ENCODE assay signal across 1 cellular context in the genomic region with DNA sequence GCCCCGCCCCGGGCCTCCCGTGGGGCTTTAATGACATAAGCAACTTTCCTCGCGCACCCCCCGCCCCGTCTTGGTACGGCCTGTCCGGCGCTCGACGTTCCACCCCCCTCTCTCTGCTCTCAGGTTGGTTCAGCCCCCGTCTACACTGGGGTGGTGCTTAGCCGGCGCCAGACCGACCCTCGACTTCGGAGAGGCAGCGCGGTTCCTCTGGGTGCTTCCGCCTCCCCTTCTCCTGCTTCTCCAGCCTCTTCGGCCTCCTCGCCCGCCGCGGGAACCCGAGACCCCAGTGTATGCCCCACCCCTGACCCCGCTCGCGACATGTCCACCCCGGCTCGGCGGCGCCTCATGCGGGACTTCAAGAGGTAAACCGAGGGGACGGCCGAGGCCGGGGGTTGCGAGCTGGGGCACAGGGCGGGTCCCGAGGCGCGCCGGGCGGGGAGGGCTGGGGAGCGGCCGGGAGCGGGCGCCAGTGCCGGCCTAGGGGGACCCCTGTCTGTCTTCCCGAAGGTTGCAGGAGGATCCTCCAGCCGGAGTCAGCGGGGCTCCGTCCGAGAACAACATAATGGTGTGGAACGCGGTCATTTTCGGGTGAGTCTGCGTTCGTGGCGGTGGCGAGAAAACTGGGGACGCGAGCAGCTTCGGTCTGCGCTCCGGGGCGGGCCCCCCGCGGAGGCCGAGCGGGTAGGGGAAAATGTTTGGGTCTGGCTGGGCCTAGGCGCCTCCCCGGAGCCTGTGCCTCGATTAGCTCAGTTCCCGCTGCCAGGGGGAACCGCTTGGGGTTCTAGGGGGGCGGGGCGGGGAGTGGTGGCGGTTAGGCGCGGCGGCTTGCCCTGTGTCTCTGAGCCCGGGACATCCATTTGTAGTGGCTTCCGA.
A peak's percentile ranks its signal among the peaks of the same experiment; 100 is the strongest.
TF ChIP-seq lines count a peak whose summit lies in the region.

Gene UBE2A, plus strand, starts transcription at position 170 of the 873 bp plus-strand sequence. Its CDS starts 149 bp downstream, at position 319.

TF ChIP-seq in GM12878, 131 proteins besides CTCF, POLR2A, EP300 and RAD21 (continued from another document):
- no peak for TF ChIP-seq ZBTB33 (IDR thresholded peaks at IDR 0.05)
- no peak for TF ChIP-seq WRNIP1 (IDR thresholded peaks at IDR 0.05; ENCODE audit: borderline replicate concordance, low read depth, low read length)
- no peak for TF ChIP-seq CBX3 (IDR thresholded peaks at IDR 0.05; ENCODE audit: borderline replicate concordance, low read depth)
- TF ChIP-seq ZBED1 (IDR thresholded peaks at IDR 0.05; ENCODE audit: borderline replicate concordance) = no peak
- peak; percentile 38 for TF ChIP-seq RELA (IDR thresholded peaks at IDR 0.05; ENCODE audit: borderline replicate concordance, partially characterized antibody)
- no peak for TF ChIP-seq USF1 (IDR thresholded peaks at IDR 0.05; ENCODE audit: borderline replicate concordance, extremely low read length, insufficient read depth, low read depth, low read length)
- no peak for TF ChIP-seq E2F8 (IDR thresholded peaks at IDR 0.05; ENCODE audit: low read depth, partially characterized antibody)
- TF ChIP-seq CHD4 (IDR thresholded peaks at IDR 0.05) = no peak
- TF ChIP-seq, protein P1, sequence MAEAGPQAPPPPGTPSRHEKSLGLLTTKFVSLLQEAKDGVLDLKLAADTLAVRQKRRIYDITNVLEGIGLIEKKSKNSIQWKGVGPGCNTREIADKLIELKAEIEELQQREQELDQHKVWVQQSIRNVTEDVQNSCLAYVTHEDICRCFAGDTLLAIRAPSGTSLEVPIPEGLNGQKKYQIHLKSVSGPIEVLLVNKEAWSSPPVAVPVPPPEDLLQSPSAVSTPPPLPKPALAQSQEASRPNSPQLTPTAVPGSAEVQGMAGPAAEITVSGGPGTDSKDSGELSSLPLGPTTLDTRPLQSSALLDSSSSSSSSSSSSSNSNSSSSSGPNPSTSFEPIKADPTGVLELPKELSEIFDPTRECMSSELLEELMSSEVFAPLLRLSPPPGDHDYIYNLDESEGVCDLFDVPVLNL (IDR thresholded peaks at IDR 0.05; ENCODE audit: low read depth, low read length) = no peak
- TF ChIP-seq TBL1XR1 (IDR thresholded peaks at IDR 0.05; ENCODE audit: low read depth, low read length) = no peak
- no peak for TF ChIP-seq MTA2 (IDR thresholded peaks at IDR 0.05; ENCODE audit: low read depth)
- no peak for TF ChIP-seq GABPA (IDR thresholded peaks at IDR 0.05; ENCODE audit: low read depth)
- TF ChIP-seq SUZ12 (IDR thresholded peaks at IDR 0.05; ENCODE audit: unreplicated experiment) = no peak
